ENCODE assay signal across 12 cellular contexts in the genomic region with DNA sequence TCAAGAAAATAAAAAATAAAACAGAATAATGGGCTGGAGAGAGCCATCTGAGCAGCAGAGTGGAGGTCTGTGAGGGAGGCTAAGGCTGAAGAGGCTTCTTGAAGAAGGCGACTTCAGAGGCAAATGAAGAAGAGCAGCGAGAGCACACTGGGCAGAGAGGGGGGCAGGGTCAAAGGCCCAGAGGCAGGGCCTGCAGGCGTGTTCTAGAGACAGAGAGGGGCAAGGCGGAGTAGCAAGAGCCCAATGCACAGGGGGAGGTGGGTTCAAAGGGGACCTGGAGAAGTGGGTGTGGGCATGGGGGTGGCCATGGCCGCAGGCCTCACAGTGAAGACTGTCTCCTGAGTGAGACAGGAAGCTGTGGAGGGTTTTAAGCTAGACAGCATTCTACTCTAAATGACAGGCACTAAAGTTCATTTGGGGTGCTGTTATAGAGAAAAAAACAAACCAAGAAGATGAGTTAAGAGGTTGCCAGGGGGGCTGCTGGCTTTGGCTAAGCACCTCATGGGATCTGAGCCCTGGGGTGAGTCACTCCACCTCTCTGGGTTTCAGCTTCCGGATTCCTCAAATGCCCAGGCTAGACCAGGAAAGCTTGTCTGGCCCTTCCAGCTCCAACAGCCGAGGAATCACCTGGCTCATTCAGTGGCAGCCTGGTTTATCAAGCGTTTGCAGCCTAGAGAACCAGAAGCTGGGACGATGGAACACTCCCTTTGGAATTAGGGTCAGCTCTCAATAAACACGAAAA.
DNase-seq lines count a peak whose midpoint lies in the region; ATAC-seq, FAIRE-seq and TF ChIP-seq lines count a peak whose summit lies in the region.
"Had no signal": no experiment of that assay in that cellular context is flagged by ENCODE, and none has a peak within 500 bp of the region (broad histone marks: within the 10 kb centered on the region; RNA-seq: fewer than 3 reads in every experiment).

No MANE protein-coding gene starts in this region.

- H3K4me3 ChIP-seq in thymus (ENCODE audit: low read length) = no peak overlapping the region
- no peak overlapping the region for H3K4me3 ChIP-seq in pancreas
- H3K4me3 ChIP-seq: skin epidermis had no signal

- H3K9me3 Mint-ChIP-seq in activated CD8-positive, alpha-beta T cell treated with anti-CD3 and anti-CD28 coated beads, Interleukin-2, amount 10 ng/mL, durations not matched to agents 7 days and 5 days (ENCODE audit: insufficient read depth) = no peaks in the 10 kb centered on the region
- H3K9me3 Mint-ChIP-seq in activated CD8-positive, alpha-beta T cell treated with anti-CD3 and anti-CD28 coated beads for 36 hours = no peaks in the 10 kb centered on the region

- peak overlapping the region; percentile 38 for H3K27ac ChIP-seq in thymus (ENCODE audit: low read depth)
- H3K27ac ChIP-seq in pancreas = no peak overlapping the region

- H3K9me3 ChIP-seq in thymus (ENCODE audit: control insufficient read depth) (no peaks in the 10 kb centered on the region), pancreas (no peaks in the 10 kb centered on the region)

- H3K27me3 ChIP-seq in thymus (ENCODE audit: control insufficient read depth, insufficient read depth) (no peaks in the 10 kb centered on the region), pancreas (no peaks in the 10 kb centered on the region)

- H3K4me1 Mint-ChIP-seq in activated CD8-positive, alpha-beta T cell treated with anti-CD3 and anti-CD28 coated beads, Interleukin-2, amount 10 ng/mL, durations not matched to agents 7 days and 5 days (ENCODE audit: low read depth) = peaks cover 12% of the 10 kb centered on the region
- H3K4me1 Mint-ChIP-seq in activated CD8-positive, alpha-beta T cell treated with anti-CD3 and anti-CD28 coated beads for 36 hours (ENCODE audit: low read depth) = no peaks in the 10 kb centered on the region

- no peak for FAIRE-seq in pancreas (lab: Jason Lieb, UNC)
- FAIRE-seq: colon, TTC549 had no signal

- intact Hi-C loops in activated CD8-positive, alpha-beta T cell treated with anti-CD3 and anti-CD28 coated beads for 36 hours (cut with micrococcal nuclease) = loop anchor here (10.0 kb wide), 1 partner anchor 140 kb away; no protein-coding TSS in a partner anchor
- intact Hi-C loops in pancreas (cut with DNase I) = loop anchor here in 2 of 3 donors (5.0 to 10.0 kb wide), 2 partner anchors 130 to 132 kb away; no protein-coding TSS in a partner anchor

- H3K4me3 Mint-ChIP-seq in activated CD8-positive, alpha-beta T cell treated with anti-CD3 and anti-CD28 coated beads, Interleukin-2, amount 10 ng/mL, durations not matched to agents 7 days and 5 days = no peak overlapping the region
- H3K4me3 Mint-ChIP-seq in activated CD8-positive, alpha-beta T cell treated with anti-CD3 and anti-CD28 coated beads for 36 hours = no peak overlapping the region

- no peak for TF ChIP-seq CTCF in activated CD8-positive, alpha-beta T cell treated with anti-CD3 and anti-CD28 coated beads for 36 hours (IDR thresholded peaks at IDR 0.05)
- no peak for TF ChIP-seq CTCF in pancreas (IDR thresholded peaks at IDR 0.05)

- CTCF ChIA-PET in activated CD8-positive, alpha-beta T cell treated with anti-CD3 and anti-CD28 coated beads, Interleukin-2, amount 10 ng/mL, durations not matched to agents 7 days and 5 days (lab: Charles Lee) = interaction anchor here (0.8 to 1.0 kb wide), 2 partner anchors 14 to 133 kb away, joined by 3 to 5 read pairs; no protein-coding TSS in a partner anchor
- CTCF ChIA-PET in activated CD8-positive, alpha-beta T cell treated with anti-CD3 and anti-CD28 coated beads for 36 hours (lab: Charles Lee) = interaction anchor here (0.9 kb wide), 1 partner anchor 133 kb away, joined by 3 read pairs; no protein-coding TSS in a partner anchor

- H3K36me3 ChIP-seq in thymus (ENCODE audit: control insufficient read depth, insufficient read depth) = no peaks in the 10 kb centered on the region
- H3K36me3 ChIP-seq in pancreas = peaks cover 0 to 20% (median 11%) of the 10 kb centered on the region in 3 donors

- peak overlapping the region; percentile 43 for H3K27ac Mint-ChIP-seq in activated CD8-positive, alpha-beta T cell treated with anti-CD3 and anti-CD28 coated beads, Interleukin-2, amount 10 ng/mL, durations not matched to agents 7 days and 5 days
- H3K27ac Mint-ChIP-seq in activated CD8-positive, alpha-beta T cell treated with anti-CD3 and anti-CD28 coated beads for 36 hours = no peak overlapping the region

- H3K27me3 Mint-ChIP-seq in activated CD8-positive, alpha-beta T cell treated with anti-CD3 and anti-CD28 coated beads, Interleukin-2, amount 10 ng/mL, durations not matched to agents 7 days and 5 days (ENCODE audit: low read depth) = no peaks in the 10 kb centered on the region
- no peaks in the 10 kb centered on the region for H3K27me3 Mint-ChIP-seq in activated CD8-positive, alpha-beta T cell treated with anti-CD3 and anti-CD28 coated beads for 36 hours

- POLR2A ChIA-PET in activated CD8-positive, alpha-beta T cell treated with anti-CD3 and anti-CD28 coated beads, Interleukin-2, amount 10 ng/mL, durations not matched to agents 7 days and 5 days (lab: Charles Lee) = no interaction called here
- POLR2A ChIA-PET in activated CD8-positive, alpha-beta T cell treated with anti-CD3 and anti-CD28 coated beads for 36 hours (lab: Charles Lee) = interaction anchor here (1.0 kb wide), 2 partner anchors 20 to 134 kb away, joined by 3 read pairs; no protein-coding TSS in a partner anchor

- DNase-seq in activated CD8-positive, alpha-beta T cell treated with anti-CD3 and anti-CD28 coated beads, Interleukin-2, amount 10 ng/mL, durations not matched to agents 7 days and 5 days = no peak
- no peak for DNase-seq in activated CD8-positive, alpha-beta T cell treated with anti-CD3 and anti-CD28 coated beads for 36 hours
- peak; percentile 89 for DNase-seq in amniotic epithelial cell (ENCODE audit: low read depth)
- peak; percentile 88 for DNase-seq in iris pigment epithelial cell (ENCODE audit: low read depth)
- DNase-seq in pancreas = no peak
- DNase-seq: MM.1S had no signal

- H3K36me3 Mint-ChIP-seq in activated CD8-positive, alpha-beta T cell treated with anti-CD3 and anti-CD28 coated beads, Interleukin-2, amount 10 ng/mL, durations not matched to agents 7 days and 5 days (ENCODE audit: low read depth) = no peaks in the 10 kb centered on the region
- no peaks in the 10 kb centered on the region for H3K36me3 Mint-ChIP-seq in activated CD8-positive, alpha-beta T cell treated with anti-CD3 and anti-CD28 coated beads for 36 hours (ENCODE audit: low read depth)

- H3K4me1 ChIP-seq in thymus (ENCODE audit: control insufficient read depth, insufficient read depth, low read length) (no peaks in the 10 kb centered on the region), pancreas (peaks cover 0 to 2% (median 0%) of the 10 kb centered on the region in 3 donors)

- 85% methylated on average over 10 of the region's 10 CpGs for WGBS in thymus
- 85 to 88% methylated on average over 10 of the region's 10 CpGs for WGBS in pancreas, 2 donors

- ATAC-seq in activated CD8-positive, alpha-beta T cell treated with anti-CD3 and anti-CD28 coated beads, Interleukin-2, amount 10 ng/mL, durations not matched to agents 7 days and 5 days = peak; percentile 42
- ATAC-seq in activated CD8-positive, alpha-beta T cell treated with anti-CD3 and anti-CD28 coated beads for 36 hours = no peak
- no peak for ATAC-seq in HG03469 (IDR thresholded peaks at IDR 0.05; ENCODE audit: unreplicated experiment)
- no peak for ATAC-seq in pancreas
- no peak for ATAC-seq in GM21723 (IDR thresholded peaks at IDR 0.05; ENCODE audit: unreplicated experiment)

Comparison
In these comparisons a context has a peak if more than half of its experiments do, and no peak if none do; other contexts are left out.
1. DNase-seq: peak in amniotic epithelial cell (single experiment) and iris pigment epithelial cell (single experiment); none in activated CD8-positive, alpha-beta T cell treated with anti-CD3 and anti-CD28 coated beads, Interleukin-2, amount 10 ng/mL, durations not matched to agents 7 days and 5 days (single experiment), activated CD8-positive, alpha-beta T cell treated with anti-CD3 and anti-CD28 coated beads for 36 hours (single experiment) and pancreas (0 of 6).